Comparison of ENCODE assay signal across 8 cellular contexts in the genomic region with DNA sequence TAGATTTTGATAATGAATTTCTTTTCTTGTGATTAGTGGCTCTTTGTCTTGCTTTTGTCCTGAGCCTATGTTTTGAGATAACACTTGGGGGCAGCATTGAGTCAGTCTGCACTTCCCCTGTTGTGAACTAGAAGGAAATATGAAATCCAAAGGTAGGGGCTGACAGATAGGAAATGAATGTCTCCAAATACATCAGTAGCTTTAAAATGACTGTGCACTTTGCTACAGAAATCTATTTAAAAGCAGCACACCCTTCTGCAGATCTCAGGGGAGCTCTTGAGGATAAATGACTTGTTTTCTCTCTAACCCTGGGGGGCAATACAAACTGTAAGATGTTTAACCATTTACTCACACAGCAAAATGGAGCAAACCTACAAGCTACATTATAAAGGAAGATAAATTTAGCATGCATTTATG.
DNase-seq lines count a peak whose midpoint lies in the region; ATAC-seq and TF ChIP-seq lines count a peak whose summit lies in the region.

No MANE protein-coding gene starts in this region.

- H3F3A ChIP-seq in smooth muscle cell (ENCODE audit: low read depth) = no peaks in the 10 kb centered on the region

- ATAC-seq in HG03354 (IDR thresholded peaks at IDR 0.05; ENCODE audit: poor library complexity, severe bottlenecking, unreplicated experiment) = peak; percentile 53
- ATAC-seq in GM21423 (IDR thresholded peaks at IDR 0.05; ENCODE audit: unreplicated experiment) = no peak
- ATAC-seq in HG02642 (IDR thresholded peaks at IDR 0.05; ENCODE audit: poor library complexity, unreplicated experiment) = no peak
- ATAC-seq in GM19467 (IDR thresholded peaks at IDR 0.05; ENCODE audit: unreplicated experiment) = no peak

- no peaks in the 10 kb centered on the region for H4K20me1 ChIP-seq in smooth muscle cell (ENCODE audit: low read depth)

- peak; percentile 69 for TF ChIP-seq CTCF in smooth muscle cell (IDR thresholded peaks at IDR 0.05; ENCODE audit: borderline replicate concordance, insufficient read depth, poor library complexity, severe bottlenecking)

- H3K4me3 ChIP-seq in smooth muscle cell = no peak overlapping the region

- no peak overlapping the region for H2AFZ ChIP-seq in smooth muscle cell (ENCODE audit: low read depth)

- H3K4me1 ChIP-seq in smooth muscle cell (ENCODE audit: low read depth) = no peaks in the 10 kb centered on the region

- no peak overlapping the region for H3K4me2 ChIP-seq in smooth muscle cell

- H3K27ac ChIP-seq in epithelial cell of prostate (no peak overlapping the region), smooth muscle cell (ENCODE audit: low read depth) (no peak overlapping the region)

- H3K9me3 ChIP-seq in smooth muscle cell (replicated peaks; ENCODE audit: low read depth) = no peaks in the 10 kb centered on the region

- H3K79me2 ChIP-seq in smooth muscle cell (ENCODE audit: low read depth) = no peaks in the 10 kb centered on the region

- DNase-seq in DMS79 (lab: John Stamatoyannopoulos, UW) = peak; percentile 12
- peak; percentile 11 for DNase-seq in NCI-H82 treated with DMSO at 0.1 percent for 48 hours (lab: John Stamatoyannopoulos, UW; ENCODE audit: unreplicated experiment)
- DNase-seq in epithelial cell of prostate (ENCODE audit: low read depth, low spot score) = peak; percentile 0
- DNase-seq in smooth muscle cell (lab: John Stamatoyannopoulos, UW; ENCODE audit: unreplicated experiment) = no peak

- no peaks in the 10 kb centered on the region for H3K27me3 ChIP-seq in smooth muscle cell (ENCODE audit: low read depth)

- no peak overlapping the region for H3K9ac ChIP-seq in smooth muscle cell (ENCODE audit: low read depth)

- no peaks in the 10 kb centered on the region for H3K36me3 ChIP-seq in smooth muscle cell (ENCODE audit: low read depth)
